ENCODE assay signal across 25 cellular contexts in genomic region chr2:238986491-238987351, GRCh38.
"Had no signal": no experiment of that assay in that cellular context is flagged by ENCODE, and none has a peak within 500 bp of the region (broad histone marks: within the 10 kb centered on the region; RNA-seq: fewer than 3 reads in every experiment).

No MANE protein-coding gene starts in this region.

- H3K4me1 ChIP-seq: gastrocnemius medialis, left ventricle myocardium inferior had no signal

- H3K4me3 Mint-ChIP-seq: activated naive CD4-positive, alpha-beta T cell treated with anti-CD3 and anti-CD28 coated beads, Interleukin-2, amount 50 U/mL, for 24 hours; activated T-cell treated with anti-CD3 and anti-CD28 coated beads, Interleukin-2, amount 50 U/mL, for 72 hours; brain; natural killer cell; T-helper 17 cell; type B pancreatic cell had no signal

- DNase-seq: activated CD4-positive, alpha-beta T cell treated with anti-CD3 and anti-CD28 coated beads for 4 hours; activated CD4-positive, alpha-beta T cell treated with anti-CD3 and anti-CD28 coated beads, Interleukin-2, amount 50 U/mL, for 48 hours; activated CD4-positive, CD25-positive, alpha-beta regulatory T cell; activated effector memory CD4-positive, alpha-beta T cell treated with Interleukin-2 at 50 U/mL for 16 hours; activated T-cell treated with anti-CD3 and anti-CD28 coated beads, Interleukin-2, amount 50 U/mL, for 72 hours; aorta; caudate nucleus; effector memory CD4-positive, alpha-beta T cell; gastrocnemius medialis; hippocampal formation; left ventricle myocardium inferior; midbrain; natural killer cell; occipital lobe; stimulated activated CD4-positive, alpha-beta T cell treated with anti-CD3 and anti-CD28 coated beads, Interleukin-2, amount 100 ng/mL, for 48 hours; stimulated activated naive CD4-positive, alpha-beta T cell; SW 1271; T-helper 17 cell had no signal

- H3K4me3 ChIP-seq: esophagus muscularis mucosa, gastrocnemius medialis, left ventricle myocardium inferior, smooth muscle cell, thoracic aorta had no signal

- H3K9me3 Mint-ChIP-seq: activated naive CD4-positive, alpha-beta T cell treated with anti-CD3 and anti-CD28 coated beads, Interleukin-2, amount 50 U/mL, for 24 hours; activated T-cell treated with anti-CD3 and anti-CD28 coated beads, Interleukin-2, amount 50 U/mL, for 72 hours; natural killer cell had no signal

- FAIRE-seq: endothelial cell of umbilical vein had no signal

- ATAC-seq: activated T-cell treated with anti-CD3 and anti-CD28 coated beads, Interleukin-2, amount 50 U/mL, for 72 hours; gastrocnemius medialis; natural killer cell; T-helper 17 cell had no signal

- H3K27ac Mint-ChIP-seq: activated naive CD4-positive, alpha-beta T cell treated with anti-CD3 and anti-CD28 coated beads, Interleukin-2, amount 50 U/mL, for 24 hours; activated T-cell treated with anti-CD3 and anti-CD28 coated beads, Interleukin-2, amount 50 U/mL, for 72 hours; natural killer cell; T-helper 17 cell; type B pancreatic cell had no signal

- H3K36me3 Mint-ChIP-seq: activated naive CD4-positive, alpha-beta T cell treated with anti-CD3 and anti-CD28 coated beads, Interleukin-2, amount 50 U/mL, for 24 hours; brain; natural killer cell; type B pancreatic cell had no signal

- H3K4me2 ChIP-seq: smooth muscle cell had no signal

- H3K27me3 Mint-ChIP-seq: type B pancreatic cell had no signal

- H3K36me3 ChIP-seq: esophagus muscularis mucosa, gastrocnemius medialis, left ventricle myocardium inferior, thoracic aorta had no signal

- H3K27ac ChIP-seq: esophagus muscularis mucosa, gastrocnemius medialis, left ventricle myocardium inferior, thoracic aorta had no signal

- H3K4me1 Mint-ChIP-seq: activated naive CD4-positive, alpha-beta T cell treated with anti-CD3 and anti-CD28 coated beads, Interleukin-2, amount 50 U/mL, for 24 hours; natural killer cell; T-helper 17 cell had no signal

- H3K9me3 ChIP-seq: esophagus muscularis mucosa, gastrocnemius medialis, left ventricle myocardium inferior, thoracic aorta had no signal
